ENCODE assay signal across 32 cellular contexts in the genomic region with DNA sequence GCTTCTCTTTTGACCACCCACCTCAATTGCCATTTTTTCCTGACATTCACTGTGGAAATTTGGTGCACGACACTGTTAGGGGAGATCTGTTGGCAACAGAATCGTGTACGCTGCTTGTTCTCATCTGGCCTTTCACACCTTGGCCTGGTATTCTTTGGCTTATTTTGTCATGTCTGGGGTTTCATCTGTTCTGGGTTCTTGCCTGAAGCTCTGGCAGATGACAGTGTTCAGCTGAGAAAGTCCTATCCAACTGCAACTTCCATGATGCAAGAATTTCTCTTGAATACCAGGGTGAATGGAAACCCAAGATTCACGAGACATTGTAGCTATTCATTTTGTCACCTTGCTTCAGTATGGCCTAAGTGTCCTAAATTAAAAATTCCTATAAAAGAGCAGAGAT.
"Had no signal": no experiment of that assay in that cellular context is flagged by ENCODE, and none has a peak within 500 bp of the region (broad histone marks: within the 10 kb centered on the region; RNA-seq: fewer than 3 reads in every experiment).

No MANE protein-coding gene starts in this region.

- ATAC-seq: activated naive CD4-positive, alpha-beta T cell treated with anti-CD3 and anti-CD28 coated beads, Interleukin-2, amount 50 U/mL, for 72 hours; activated naive CD8-positive, alpha-beta T cell treated with anti-CD3 and anti-CD28 coated beads, Interleukin-2, amount 50 U/mL, for 24 hours; activated T-cell treated with anti-CD3 and anti-CD28 coated beads, Interleukin-2, amount 50 U/mL, for 4 hours; activated T-cell treated with anti-CD3 and anti-CD28 coated beads, Interleukin-2, amount 50 U/mL, for 72 hours; activated T-helper 17 cell treated with anti-CD3 and anti-CD28 coated beads, Interleukin-2, amount 50 U/mL, for 72 hours; body of pancreas had no signal

- H3K27ac ChIP-seq: adrenal gland, ascending aorta, body of pancreas, brain microvascular endothelial cell, breast epithelium, cardiac muscle cell had no signal

- H3K36me3 ChIP-seq: adrenal gland, ascending aorta, brain microvascular endothelial cell, breast epithelium, cardiac muscle cell had no signal

- H3K27me3 ChIP-seq: adrenal gland, ascending aorta, body of pancreas, brain microvascular endothelial cell, breast epithelium, cardiac muscle cell had no signal

- H3K4me3 ChIP-seq: adrenal gland, ascending aorta, body of pancreas, breast epithelium, cardiac muscle cell had no signal

- H3K9me3 ChIP-seq: adrenal gland, ascending aorta, body of pancreas, breast epithelium had no signal

- DNase-seq: activated effector memory CD4-positive, alpha-beta T cell treated with anti-CD3 and anti-CD28 coated beads, Interleukin-2, amount 50 U/mL, for 16 hours; activated effector memory CD4-positive, alpha-beta T cell treated with Interleukin-2 at 50 U/mL for 16 hours; activated gamma-delta T cell; activated gamma-delta T cell treated with Interleukin-2 at 50 U/mL for 16 hours; activated naive CD4-positive, alpha-beta T cell; activated naive CD4-positive, alpha-beta T cell treated with anti-CD3 and anti-CD28 coated beads for 36 hours; activated naive CD4-positive, alpha-beta T cell treated with anti-CD3 and anti-CD28 coated beads, Interleukin-2, amount 10 ng/mL, durations not matched to agents 7 days and 5 days; activated naive CD4-positive, alpha-beta T cell treated with anti-CD3 and anti-CD28 coated beads, Interleukin-2, amount 50 U/mL, for 16 hours; activated naive CD4-positive, alpha-beta T cell treated with Interleukin-2 at 50 U/mL for 16 hours; activated naive CD8-positive, alpha-beta T cell treated with anti-CD3 and anti-CD28 coated beads for 36 hours; activated naive CD8-positive, alpha-beta T cell treated with anti-CD3 and anti-CD28 coated beads, Interleukin-2, amount 10 ng/mL, durations not matched to agents 7 days and 5 days; activated naive CD8-positive, alpha-beta T cell treated with anti-CD3 and anti-CD28 coated beads, Interleukin-2, amount 50 U/mL, for 24 hours; activated T-cell treated with anti-CD3 and anti-CD28 coated beads, Interleukin-2, amount 50 U/mL, for 1 hour; activated T-cell treated with anti-CD3 and anti-CD28 coated beads, Interleukin-2, amount 50 U/mL, for 24 hours; activated T-cell treated with anti-CD3 and anti-CD28 coated beads, Interleukin-2, amount 50 U/mL, for 4 hours; activated T-cell treated with anti-CD3 and anti-CD28 coated beads, Interleukin-2, amount 50 U/mL, for 48 hours; activated T-cell treated with anti-CD3 and anti-CD28 coated beads, Interleukin-2, amount 50 U/mL, for 72 hours; adrenal gland; amniotic stem cell; amygdala; anterior cingulate cortex; aorta; body of pancreas; brain microvascular endothelial cell; caudate nucleus; central memory CD4-positive, alpha-beta T cell; cerebellar nuclear complex had no signal

- H3K4me1 ChIP-seq: adrenal gland, ascending aorta, body of pancreas, breast epithelium had no signal
